Comparison of ENCODE assay signal across 1 cellular context in the genomic region with DNA sequence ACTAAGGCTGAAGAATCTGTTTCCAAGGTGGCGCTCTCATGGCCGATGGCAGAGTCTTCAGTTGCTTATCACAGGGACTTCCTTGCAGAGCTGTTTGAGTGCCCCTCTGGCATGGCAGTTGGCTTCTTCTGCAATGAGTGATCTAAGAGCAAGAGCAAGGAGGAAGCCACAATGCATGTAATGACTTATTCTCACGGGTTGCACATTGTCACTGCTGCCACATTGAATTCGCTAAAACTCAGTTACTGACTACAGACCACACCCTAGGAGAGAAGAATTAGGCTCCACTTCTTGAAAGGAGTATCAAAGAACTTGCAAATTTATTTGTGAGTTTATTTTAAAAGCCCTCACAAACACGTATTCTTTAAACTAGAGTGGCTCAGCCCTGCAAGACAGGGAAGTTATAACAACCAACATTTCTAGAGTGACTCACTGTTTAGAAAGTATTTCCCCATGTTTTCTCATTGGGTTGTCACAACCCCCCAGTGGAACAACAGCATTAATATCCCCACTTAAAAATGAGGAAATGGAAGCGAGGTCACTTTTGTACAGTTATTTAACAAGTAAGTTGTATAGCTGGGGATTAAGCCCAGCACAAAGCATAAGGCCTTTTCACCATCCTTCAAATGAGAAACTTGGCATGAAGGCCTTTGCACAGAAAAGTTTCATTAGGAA.
TF ChIP-seq lines count a peak whose summit lies in the region.

No MANE protein-coding gene starts in this region.

TF ChIP-seq in GM12878, 131 proteins besides CTCF, POLR2A, EP300 and RAD21 (continued from another document):
- no peak for TF ChIP-seq PBX3 (IDR thresholded peaks at IDR 0.05; ENCODE audit: insufficient replicate concordance, low read depth, low read length)
- peak; percentile 38; the same call in 1 of the 2 replicates for TF ChIP-seq NBN (IDR thresholded peaks at IDR 0.05)
- TF ChIP-seq RUNX3 (IDR thresholded peaks at IDR 0.05; ENCODE audit: low read length), result peak; percentile 73; the same call in 1 of the 2 replicates
- no peak for TF ChIP-seq HDAC2 (IDR thresholded peaks at IDR 0.05)
- TF ChIP-seq, protein P1, sequence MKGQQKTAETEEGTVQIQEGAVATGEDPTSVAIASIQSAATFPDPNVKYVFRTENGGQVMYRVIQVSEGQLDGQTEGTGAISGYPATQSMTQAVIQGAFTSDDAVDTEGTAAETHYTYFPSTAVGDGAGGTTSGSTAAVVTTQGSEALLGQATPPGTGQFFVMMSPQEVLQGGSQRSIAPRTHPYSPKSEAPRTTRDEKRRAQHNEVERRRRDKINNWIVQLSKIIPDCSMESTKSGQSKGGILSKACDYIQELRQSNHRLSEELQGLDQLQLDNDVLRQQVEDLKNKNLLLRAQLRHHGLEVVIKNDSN (IDR thresholded peaks at IDR 0.05; ENCODE audit: borderline replicate concordance, extremely low read length, insufficient read depth, low read depth, low read length), result no peak
- TF ChIP-seq TCF7 (IDR thresholded peaks at IDR 0.05; ENCODE audit: borderline replicate concordance), result 0 out of 2 replicates have a peak, but pooled peaks have one; percentile 19
- TF ChIP-seq FOXK2 (IDR thresholded peaks at IDR 0.05), result no peak
- TF ChIP-seq, protein P2, sequence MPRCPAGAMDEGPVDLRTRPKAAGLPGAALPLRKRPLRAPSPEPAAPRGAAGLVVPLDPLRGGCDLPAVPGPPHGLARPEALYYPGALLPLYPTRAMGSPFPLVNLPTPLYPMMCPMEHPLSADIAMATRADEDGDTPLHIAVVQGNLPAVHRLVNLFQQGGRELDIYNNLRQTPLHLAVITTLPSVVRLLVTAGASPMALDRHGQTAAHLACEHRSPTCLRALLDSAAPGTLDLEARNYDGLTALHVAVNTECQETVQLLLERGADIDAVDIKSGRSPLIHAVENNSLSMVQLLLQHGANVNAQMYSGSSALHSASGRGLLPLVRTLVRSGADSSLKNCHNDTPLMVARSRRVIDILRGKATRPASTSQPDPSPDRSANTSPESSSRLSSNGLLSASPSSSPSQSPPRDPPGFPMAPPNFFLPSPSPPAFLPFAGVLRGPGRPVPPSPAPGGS (IDR thresholded peaks at IDR 0.05; ENCODE audit: borderline replicate concordance, insufficient read depth, low read depth, low read length, poor library complexity, severe bottlenecking), result peak; percentile 82
- TF ChIP-seq, protein P3, sequence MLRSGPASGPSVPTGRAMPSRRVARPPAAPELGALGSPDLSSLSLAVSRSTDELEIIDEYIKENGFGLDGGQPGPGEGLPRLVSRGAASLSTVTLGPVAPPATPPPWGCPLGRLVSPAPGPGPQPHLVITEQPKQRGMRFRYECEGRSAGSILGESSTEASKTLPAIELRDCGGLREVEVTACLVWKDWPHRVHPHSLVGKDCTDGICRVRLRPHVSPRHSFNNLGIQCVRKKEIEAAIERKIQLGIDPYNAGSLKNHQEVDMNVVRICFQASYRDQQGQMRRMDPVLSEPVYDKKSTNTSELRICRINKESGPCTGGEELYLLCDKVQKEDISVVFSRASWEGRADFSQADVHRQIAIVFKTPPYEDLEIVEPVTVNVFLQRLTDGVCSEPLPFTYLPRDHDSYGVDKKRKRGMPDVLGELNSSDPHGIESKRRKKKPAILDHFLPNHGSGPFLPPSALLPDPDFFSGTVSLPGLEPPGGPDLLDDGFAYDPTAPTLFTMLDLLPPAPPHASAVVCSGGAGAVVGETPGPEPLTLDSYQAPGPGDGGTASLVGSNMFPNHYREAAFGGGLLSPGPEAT (IDR thresholded peaks at IDR 0.05; ENCODE audit: low read depth), result peak; percentile 44; the same call in 1 of the 2 replicates
- peak; percentile 49; the same call in 1 of the 2 replicates for TF ChIP-seq ATF2 (IDR thresholded peaks at IDR 0.05; ENCODE audit: low read length)
- peak; percentile 35; the same call in 1 of the 2 replicates for TF ChIP-seq CBX5 (IDR thresholded peaks at IDR 0.05; ENCODE audit: low read depth)
- no peak for TF ChIP-seq SMARCA5 (IDR thresholded peaks at IDR 0.05)
TF ChIP-seq in GM12878: peak in this region for 27.
